14 cellular contexts compared by ENCODE assay signal in genomic region chr12:106585862-106586534, GRCh38. TPM values are rescaled to one million over a fixed set of nuclear protein-coding genes. Genes with fewer than 3 reads are reported as not detected.
DNase-seq lines count a peak whose midpoint lies in the region; ATAC-seq and TF ChIP-seq lines count a peak whose summit lies in the region.
"Had no signal": no experiment of that assay in that cellular context is flagged by ENCODE, and none has a peak within 500 bp of the region (broad histone marks: within the 10 kb centered on the region; RNA-seq: fewer than 3 reads in every experiment).

No MANE protein-coding gene starts in this region.

- H3K9me3 Mint-ChIP-seq in activated naive CD8-positive, alpha-beta T cell treated with anti-CD3 and anti-CD28 coated beads, Interleukin-2, amount 50 U/mL, for 24 hours: no peaks in the 10 kb centered on the region

- intact Hi-C loops in A673 (cut with micrococcal nuclease; ENCODE audit: unreplicated experiment): no loop called here

- no peak overlapping the region for H3K4ac ChIP-seq in mesendoderm (ENCODE audit: low read depth, low read length)

- no peak overlapping the region for H4K8ac ChIP-seq in mesendoderm (ENCODE audit: low read depth, low read length)

- H3K79me1 ChIP-seq in mesendoderm (ENCODE audit: low read length): no peaks in the 10 kb centered on the region

- H2AK5ac ChIP-seq in mesendoderm (ENCODE audit: low read length): no peak overlapping the region

- BruUV-seq in A673 (replicated peaks; lab: Mats Ljungman, UMichigan): no TSS peak

- no peaks in the 10 kb centered on the region for H3K79me2 ChIP-seq in mesendoderm (ENCODE audit: control insufficient read depth, insufficient read depth, low read length)

- peak overlapping the region; percentile 46 for H3K56ac ChIP-seq in mesendoderm (ENCODE audit: low read length)

- H3K27ac ChIP-seq in A673 (ENCODE audit: low read depth, low read length, poor library complexity, severe bottlenecking): no peak overlapping the region
- no peak overlapping the region for H3K27ac ChIP-seq in mesendoderm (ENCODE audit: low read depth, low read length)
- H3K27ac ChIP-seq: GM23248, SJSA1 had no signal

- no peak overlapping the region for H3K4me3 ChIP-seq in A673 (ENCODE audit: low read depth, low read length, poor library complexity, severe bottlenecking)
- no peak overlapping the region for H3K4me3 ChIP-seq in mesendoderm (ENCODE audit: low read length)
- H3K4me3 ChIP-seq: GM23248, SJSA1 had no signal

- peaks cover 27% of the 10 kb centered on the region for H3K4me1 Mint-ChIP-seq in activated naive CD8-positive, alpha-beta T cell treated with anti-CD3 and anti-CD28 coated beads, Interleukin-2, amount 50 U/mL, for 24 hours

- H3K23ac ChIP-seq in mesendoderm (ENCODE audit: low read length): no peak overlapping the region

- H3K9me3 ChIP-seq in A673 (ENCODE audit: low read depth, low read length, poor library complexity, severe bottlenecking): no peaks in the 10 kb centered on the region
- H3K9me3 ChIP-seq: SJSA1 had no signal

- H3K4me2 ChIP-seq in mesendoderm (ENCODE audit: low read length): peak overlapping the region; percentile 83

- H4K5ac ChIP-seq in mesendoderm (ENCODE audit: low read length): no peak overlapping the region

- H2BK120ac ChIP-seq in mesendoderm (ENCODE audit: low read depth, low read length): no peak overlapping the region

- DNase-seq in A673 (ENCODE audit: low spot score) (peak; percentile 20), D341Med (ENCODE audit: low spot score) (peak; percentile 76), mesendoderm (peak; percentile 77), NCI-H187 (lab: John Stamatoyannopoulos, UW) (no peak)
- DNase-seq in activated naive CD8-positive, alpha-beta T cell treated with anti-CD3 and anti-CD28 coated beads, Interleukin-2, amount 50 U/mL, for 24 hours: peak; percentile 16
- DNase-seq in stimulated activated naive CD4-positive, alpha-beta T cell (lab: John Stamatoyannopoulos, UW): no peak
- DNase-seq: DND-41; GM23248; midbrain; NCI-H1694 treated with DMSO at 0.1 percent for 48 hours; stimulated activated CD4-positive, alpha-beta T cell treated with anti-CD3 and anti-CD28 coated beads, Interleukin-12 subunit alpha, Interleukin-12 subunit beta, amount 100 ng/mL, for 4 hours had no signal

- H2BK5ac ChIP-seq in mesendoderm (ENCODE audit: low read length): no peak overlapping the region

- TF ChIP-seq CTCF in A673 (conservative IDR thresholded peaks at IDR 0.05; ENCODE audit: low read depth, low read length): no peak

- CTCF ChIA-PET in A673 (lab: Charles Lee): interaction anchor here (0.6 kb wide), 1 partner anchor 107 kb away, joined by 4 read pairs; no protein-coding TSS in a partner anchor

- H3K18ac ChIP-seq in mesendoderm (ENCODE audit: low read length): no peak overlapping the region

- H3K27ac Mint-ChIP-seq in activated naive CD8-positive, alpha-beta T cell treated with anti-CD3 and anti-CD28 coated beads, Interleukin-2, amount 50 U/mL, for 24 hours: no peak overlapping the region

- peaks cover 86% of the 10 kb centered on the region for H3K27me3 Mint-ChIP-seq in activated naive CD8-positive, alpha-beta T cell treated with anti-CD3 and anti-CD28 coated beads, Interleukin-2, amount 50 U/mL, for 24 hours

- H3K4me1 ChIP-seq in A673 (ENCODE audit: insufficient read depth, low read length, poor library complexity, severe bottlenecking) (peaks cover 5% of the 10 kb centered on the region), mesendoderm (ENCODE audit: control insufficient read depth, low read depth, low read length) (no peaks in the 10 kb centered on the region)

- no peak for ATAC-seq in activated naive CD8-positive, alpha-beta T cell treated with anti-CD3 and anti-CD28 coated beads, Interleukin-2, amount 50 U/mL, for 24 hours
- no peak for ATAC-seq in HG03520 (IDR thresholded peaks at IDR 0.05; ENCODE audit: unreplicated experiment)

- no peaks in the 10 kb centered on the region for H3K36me3 Mint-ChIP-seq in activated naive CD8-positive, alpha-beta T cell treated with anti-CD3 and anti-CD28 coated beads, Interleukin-2, amount 50 U/mL, for 24 hours (ENCODE audit: low read depth)

- H3K36me3 ChIP-seq in A673 (ENCODE audit: insufficient read depth, low read length, poor library complexity, severe bottlenecking) (no peaks in the 10 kb centered on the region), mesendoderm (ENCODE audit: control insufficient read depth, insufficient read depth, low read length) (no peaks in the 10 kb centered on the region)
- H3K36me3 ChIP-seq: SJSA1 had no signal

- H2BK15ac ChIP-seq in mesendoderm (replicated peaks; ENCODE audit: low read depth): no peak overlapping the region

- no CpG with 5 or more reads among the region's 65 CpGs for WGBS in mesendoderm (ENCODE audit: extremely low coverage, insufficient coverage, low lambda C conversion rate)

- POLR2A ChIA-PET in A673 (lab: Charles Lee; ENCODE audit: low non-redundant PET): no interaction called here

- peaks cover 100% of the 10 kb centered on the region for H3K27me3 ChIP-seq in A673 (replicated peaks; ENCODE audit: insufficient read depth, low read depth, low read length, poor library complexity)
- H3K27me3 ChIP-seq in mesendoderm (ENCODE audit: insufficient read depth, low read length, poor library complexity): peaks cover 65% of the 10 kb centered on the region

- peak overlapping the region; percentile 45 for H3K9ac ChIP-seq in mesendoderm (ENCODE audit: low read length)
- H3K9ac ChIP-seq: GM23248 had no signal

- no peak overlapping the region for H3K4me3 Mint-ChIP-seq in activated naive CD8-positive, alpha-beta T cell treated with anti-CD3 and anti-CD28 coated beads, Interleukin-2, amount 50 U/mL, for 24 hours

RNA-seq across cellular contexts. Expression of gene RFX4, which starts 3.2 kb away (rescaled TPM):
- total RNA-seq in A673 (2021): not detected in 2 replicates
- 0.07 TPM for polyA plus RNA-seq in mesendoderm (2013, experiment 1 of 2)
- 0.06 TPM for polyA plus RNA-seq in mesendoderm (2013, experiment 2 of 2)
- total RNA-seq: activated CD8-positive, alpha-beta memory T cell treated with anti-CD3 and anti-CD28 coated beads for 36 hours; GM23248; SJSA1 had no signal
- polyA plus RNA-seq: GM23248 had no signal

Comparison
In these comparisons a context has a peak if more than half of its experiments do, and no peak if none do; other contexts are left out.
1. DNase-seq: peak in A673 (single experiment), D341Med (single experiment), activated naive CD8-positive, alpha-beta T cell treated with anti-CD3 and anti-CD28 coated beads, Interleukin-2, amount 50 U/mL, for 24 hours (single experiment) and mesendoderm (single experiment); none in NCI-H187 (0 of 2) and stimulated activated naive CD4-positive, alpha-beta T cell (0 of 6).